Comparison of ENCODE assay signal across 24 cellular contexts in the genomic region with DNA sequence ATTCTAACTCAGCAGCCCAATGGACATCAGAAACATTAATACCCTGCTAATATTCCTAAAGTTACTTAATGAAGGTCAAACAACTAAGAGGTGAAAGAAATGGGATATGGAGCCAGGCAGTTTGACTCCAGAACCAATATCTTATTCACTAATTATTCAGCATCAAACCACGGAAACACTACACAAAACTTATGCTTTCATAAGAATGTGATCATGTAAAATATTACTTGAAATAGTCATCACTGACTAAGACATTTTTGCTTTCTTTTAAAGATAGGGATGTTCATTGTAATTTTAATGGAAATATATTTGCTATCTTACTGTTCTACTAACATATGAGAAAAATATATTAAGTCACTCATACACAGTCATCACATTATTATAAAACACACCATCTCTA.
"Had no signal": no experiment of that assay in that cellular context is flagged by ENCODE, and none has a peak within 500 bp of the region (broad histone marks: within the 10 kb centered on the region; RNA-seq: fewer than 3 reads in every experiment).

No MANE protein-coding gene starts in this region.

- H3K27ac Mint-ChIP-seq: activated CD8-positive, alpha-beta T cell treated with anti-CD3 and anti-CD28 coated beads, Interleukin-2, amount 10 ng/mL, durations not matched to agents 7 days and 5 days; activated naive CD4-positive, alpha-beta T cell treated with anti-CD3 and anti-CD28 coated beads, Interleukin-2, amount 50 U/mL, for 72 hours; T-helper 17 cell; WTC11 had no signal

- H3K4me3 ChIP-seq: colonic mucosa, MG63, Peyer's patch, SJCRH30 had no signal

- H3K4me1 Mint-ChIP-seq: T-helper 17 cell had no signal

- H3K4me1 ChIP-seq: colonic mucosa, Peyer's patch, SJCRH30 had no signal

- H3K4me3 Mint-ChIP-seq: activated CD8-positive, alpha-beta T cell treated with anti-CD3 and anti-CD28 coated beads, Interleukin-2, amount 10 ng/mL, durations not matched to agents 7 days and 5 days; T-helper 17 cell; WTC11 had no signal

- H3K36me3 ChIP-seq: brain microvascular endothelial cell, colonic mucosa, MG63, Peyer's patch, SJCRH30 had no signal

- H3K27me3 ChIP-seq: brain microvascular endothelial cell, colonic mucosa, MG63, Peyer's patch, SJCRH30 had no signal

- H3K9me3 ChIP-seq: colonic mucosa, Peyer's patch had no signal

- DNase-seq: activated CD4-positive, alpha-beta T cell treated with anti-CD3 and anti-CD28 coated beads for 48 hours; activated CD4-positive, alpha-beta T cell treated with anti-CD3 and anti-CD28 coated beads, Interleukin-2, amount 50 U/mL, for 4 hours; activated CD4-positive, CD25-positive, alpha-beta regulatory T cell treated with anti-CD3 and anti-CD28 coated beads, Interleukin-2, amount 50 U/mL, for 72 hours; activated CD8-positive, alpha-beta memory T cell treated with anti-CD3 and anti-CD28 coated beads, Interleukin-2, amount 50 U/mL, for 48 hours; activated CD8-positive, alpha-beta T cell treated with anti-CD3 and anti-CD28 coated beads, Interleukin-2, amount 10 ng/mL, durations not matched to agents 7 days and 5 days; activated naive CD4-positive, alpha-beta T cell; activated T-cell treated with anti-CD3 and anti-CD28 coated beads, Interleukin-2, amount 50 U/mL, for 1 hour; brain microvascular endothelial cell; colonic mucosa; MG63; NCI-H1105; NCI-H1436; NCI-H1694 treated with DMSO at 0.1 percent for 48 hours; NCI-H2029 treated with DMSO at 0.1 percent for 48 hours; NCI-H510A treated with DMSO at 0.1 percent for 48 hours; NCI-H69; Peyer's patch; Right ventricle myocardium superior; SJCRH30; T-helper 17 cell; T-helper 9 cell had no signal

- H3K27ac ChIP-seq: brain microvascular endothelial cell, colonic mucosa, Peyer's patch, RWPE1, SJCRH30 had no signal

- H3K27me3 Mint-ChIP-seq: T-helper 17 cell had no signal
